In the genomic region with DNA sequence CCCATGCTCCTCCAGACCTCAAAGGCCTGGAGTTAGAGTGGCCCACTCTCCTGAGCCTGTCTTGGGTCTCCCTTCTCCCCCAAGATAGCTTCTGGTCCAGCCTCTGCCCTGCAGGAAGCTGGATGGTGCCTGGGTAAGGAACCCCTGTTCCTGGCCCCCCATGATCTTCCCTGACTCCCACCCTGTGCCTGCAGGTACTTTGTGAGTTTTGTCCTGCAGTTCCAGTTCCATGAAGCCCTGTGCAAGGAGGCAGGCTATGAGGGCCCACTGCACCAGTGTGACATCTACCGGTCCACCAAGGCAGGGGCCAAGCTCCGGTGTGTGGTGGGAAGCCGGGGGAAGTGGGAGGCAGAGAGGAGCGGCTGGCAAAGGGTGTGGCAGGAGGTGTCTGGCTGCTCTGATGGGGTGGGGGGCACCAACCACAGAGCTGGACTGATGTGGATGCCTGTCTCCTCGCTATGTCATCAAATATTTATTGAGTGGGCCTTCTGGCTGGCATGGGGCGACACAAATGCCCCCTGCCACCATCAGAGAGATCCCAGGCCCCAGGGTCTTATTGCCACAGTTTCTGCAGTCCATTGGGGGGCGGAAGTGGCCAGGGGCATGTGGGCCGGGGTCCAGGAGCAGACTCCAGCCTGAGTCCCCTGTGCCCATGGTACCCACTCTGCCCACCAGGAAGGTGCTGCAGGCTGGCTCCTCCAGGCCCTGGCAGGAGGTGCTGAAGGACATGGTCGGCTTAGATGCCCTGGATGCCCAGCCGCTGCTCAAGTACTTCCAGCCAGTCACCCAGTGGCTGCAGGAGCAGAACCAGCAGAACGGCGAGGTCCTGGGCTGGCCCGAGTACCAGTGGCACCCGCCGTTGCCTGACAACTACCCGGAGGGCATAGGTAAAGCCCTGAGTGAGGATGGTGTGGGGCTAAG, we compare ENCODE assay signal across 1 cellular context.
TF ChIP-seq lines count a peak whose summit lies in the region.

No MANE protein-coding gene starts in this region.

TF ChIP-seq in HepG2, 621 proteins besides CTCF, POLR2A, EP300 and RAD21:
- TF ChIP-seq, protein P1, sequence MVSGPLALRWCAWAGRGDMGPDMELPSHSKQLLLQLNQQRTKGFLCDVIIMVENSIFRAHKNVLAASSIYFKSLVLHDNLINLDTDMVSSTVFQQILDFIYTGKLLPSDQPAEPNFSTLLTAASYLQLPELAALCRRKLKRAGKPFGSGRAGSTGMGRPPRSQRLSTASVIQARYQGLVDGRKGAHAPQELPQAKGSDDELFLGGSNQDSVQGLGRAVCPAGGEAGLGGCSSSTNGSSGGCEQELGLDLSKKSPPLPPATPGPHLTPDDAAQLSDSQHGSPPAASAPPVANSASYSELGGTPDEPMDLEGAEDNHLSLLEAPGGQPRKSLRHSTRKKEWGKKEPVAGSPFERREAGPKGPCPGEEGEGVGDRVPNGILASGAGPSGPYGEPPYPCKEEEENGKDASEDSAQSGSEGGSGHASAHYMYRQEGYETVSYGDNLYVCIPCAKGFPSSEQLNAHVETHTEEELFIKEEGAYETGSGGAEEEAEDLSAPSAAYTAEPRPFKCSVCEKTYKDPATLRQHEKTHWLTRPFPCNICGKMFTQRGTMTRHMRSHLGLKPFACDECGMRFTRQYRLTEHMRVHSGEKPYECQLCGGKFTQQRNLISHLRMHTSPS (CRISPR knock-in tag; IDR thresholded peaks at IDR 0.05; ENCODE audit: low read depth): peak; percentile 16; the same call in 1 of the 2 replicates
- TF ChIP-seq, protein P2, sequence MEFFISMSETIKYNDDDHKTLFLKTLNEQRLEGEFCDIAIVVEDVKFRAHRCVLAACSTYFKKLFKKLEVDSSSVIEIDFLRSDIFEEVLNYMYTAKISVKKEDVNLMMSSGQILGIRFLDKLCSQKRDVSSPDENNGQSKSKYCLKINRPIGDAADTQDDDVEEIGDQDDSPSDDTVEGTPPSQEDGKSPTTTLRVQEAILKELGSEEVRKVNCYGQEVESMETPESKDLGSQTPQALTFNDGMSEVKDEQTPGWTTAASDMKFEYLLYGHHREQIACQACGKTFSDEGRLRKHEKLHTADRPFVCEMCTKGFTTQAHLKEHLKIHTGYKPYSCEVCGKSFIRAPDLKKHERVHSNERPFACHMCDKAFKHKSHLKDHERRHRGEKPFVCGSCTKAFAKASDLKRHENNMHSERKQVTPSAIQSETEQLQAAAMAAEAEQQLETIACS (CRISPR knock-in tag; IDR thresholded peaks at IDR 0.05): no peak
- 0 out of 2 replicates have a peak, but pooled peaks have one; percentile 18 for TF ChIP-seq KDM5B (CRISPR knock-in tag; IDR thresholded peaks at IDR 0.05; ENCODE audit: borderline replicate concordance)
- TF ChIP-seq SPEN (CRISPR knock-in tag; IDR thresholded peaks at IDR 0.05; ENCODE audit: low read depth): 0 out of 2 replicates have a peak, but pooled peaks have one; percentile 3
- TF ChIP-seq, protein P3, sequence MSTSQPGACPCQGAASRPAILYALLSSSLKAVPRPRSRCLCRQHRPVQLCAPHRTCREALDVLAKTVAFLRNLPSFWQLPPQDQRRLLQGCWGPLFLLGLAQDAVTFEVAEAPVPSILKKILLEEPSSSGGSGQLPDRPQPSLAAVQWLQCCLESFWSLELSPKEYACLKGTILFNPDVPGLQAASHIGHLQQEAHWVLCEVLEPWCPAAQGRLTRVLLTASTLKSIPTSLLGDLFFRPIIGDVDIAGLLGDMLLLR (CRISPR knock-in tag; IDR thresholded peaks at IDR 0.05): no peak
